Comparison of ENCODE assay signal across 18 cellular contexts in genomic region chr6:20909621-20910020, GRCh38.
DNase-seq lines count a peak whose midpoint lies in the region; ATAC-seq, FAIRE-seq and TF ChIP-seq lines count a peak whose summit lies in the region.
"Had no signal": no experiment of that assay in that cellular context is flagged by ENCODE, and none has a peak within 500 bp of the region (broad histone marks: within the 10 kb centered on the region; RNA-seq: fewer than 3 reads in every experiment).

No MANE protein-coding gene starts in this region.

- H3K9me3 ChIP-seq in Karpas-422 (ENCODE audit: low read length) (peaks cover 7% of the 10 kb centered on the region), body of pancreas (no peaks in the 10 kb centered on the region), pancreas (no peaks in the 10 kb centered on the region)
- H3K9me3 ChIP-seq: Caco-2, HAP-1 had no signal

- H3K79me2 ChIP-seq in Karpas-422 (ENCODE audit: low read length) = no peaks in the 10 kb centered on the region

- TF ChIP-seq CTCF in body of pancreas (IDR thresholded peaks at IDR 0.05) = no peak
- TF ChIP-seq CTCF in pancreas (IDR thresholded peaks at IDR 0.05) = no peak

- H3K9me2 ChIP-seq in Karpas-422 (replicated peaks; ENCODE audit: insufficient read depth, low read length) = no peaks in the 10 kb centered on the region

- H3K4me3 ChIP-seq in Karpas-422 (ENCODE audit: low read length) (no peak overlapping the region), body of pancreas (no peak overlapping the region), pancreas (no peak overlapping the region)
- H3K4me3 ChIP-seq: BLaER1, GM12878, GM23248, HAP-1 had no signal

- no peak for FAIRE-seq in pancreas (lab: Jason Lieb, UNC)
- FAIRE-seq: GM12878, GM18507, HTR-8/SVneo had no signal

- H3K27ac ChIP-seq in Karpas-422 (ENCODE audit: low read length) = no peak overlapping the region
- peak overlapping the region in 1 of 4 donors; percentile 4 for H3K27ac ChIP-seq in body of pancreas
- no peak overlapping the region for H3K27ac ChIP-seq in pancreas
- H3K27ac ChIP-seq: BLaER1, GM23248 had no signal

- intact Hi-C loops in body of pancreas (cut with DNase I) = no loop called here
- intact Hi-C loops in pancreas (cut with DNase I) = no loop called here

- no peaks in the 10 kb centered on the region for H3K4me1 ChIP-seq in Karpas-422 (ENCODE audit: low read length)
- H3K4me1 ChIP-seq in body of pancreas = peaks cover 9% of the 10 kb centered on the region
- no peaks in the 10 kb centered on the region for H3K4me1 ChIP-seq in pancreas
- H3K4me1 ChIP-seq: BLaER1, Caco-2 had no signal

- peak; percentile 39 for DNase-seq in NCI-H1436 (lab: John Stamatoyannopoulos, UW)
- DNase-seq in NCI-H1436 treated with DMSO at 0.1 percent for 48 hours (lab: John Stamatoyannopoulos, UW) = no peak
- DNase-seq in Karpas-422 = peak; percentile 17
- peak; percentile 50 to 76 (median 73) for DNase-seq in body of pancreas
- peak in 4 of 6 donors; percentile 24 to 71 (median 53) for DNase-seq in pancreas
- DNase-seq in medulla oblongata (ENCODE audit: extremely low spot score) = no peak
- DNase-seq: 8988T; AML-193; Caco-2; CD8-positive, alpha-beta memory T cell; DMS79; GM23248 had no signal

- no peak overlapping the region for H2AFZ ChIP-seq in Karpas-422 (ENCODE audit: low read length)
- H2AFZ ChIP-seq: GM23248 had no signal

- no peaks in the 10 kb centered on the region for H4K20me1 ChIP-seq in Karpas-422 (ENCODE audit: insufficient read depth, low read depth, low read length)
- H4K20me1 ChIP-seq: BLaER1 had no signal

- no peak overlapping the region for H3K4me2 ChIP-seq in Karpas-422 (ENCODE audit: low read depth, low read length, poor library complexity, severe bottlenecking)
- H3K4me2 ChIP-seq: BLaER1 had no signal

- no peak for TF ChIP-seq POLR2A in body of pancreas (IDR thresholded peaks at IDR 0.05)

- ATAC-seq in body of pancreas (peak; percentile 66), pancreas (peak; percentile 82 to 100 (median 93)), GM18858 (IDR thresholded peaks at IDR 0.05; ENCODE audit: unreplicated experiment) (no peak)
- ATAC-seq: GM12878 had no signal

- 19 to 37% methylated on average over 2 of the region's 2 CpGs for WGBS in body of pancreas, 2 donors
- WGBS in pancreas, 2 donors = 44 to 46% methylated on average over 2 of the region's 2 CpGs

- H3K27me3 ChIP-seq in Karpas-422 (ENCODE audit: low read length) (no peaks in the 10 kb centered on the region), body of pancreas (no peaks in the 10 kb centered on the region), pancreas (no peaks in the 10 kb centered on the region)
- H3K27me3 ChIP-seq: BLaER1 had no signal

- no peak overlapping the region for H3K9ac ChIP-seq in Karpas-422 (ENCODE audit: low read length)
- H3K9ac ChIP-seq: BLaER1, GM23248 had no signal

- H3K36me3 ChIP-seq in Karpas-422 (ENCODE audit: insufficient read depth, low read length) (no peaks in the 10 kb centered on the region), body of pancreas (replicated peaks in 1 of 2; ENCODE audit: insufficient read depth in 1 of 2, low read depth in 2 of 2) (no peaks in the 10 kb centered on the region), pancreas (no peaks in the 10 kb centered on the region)
- H3K36me3 ChIP-seq: HAP-1 had no signal

Comparison
In these comparisons a context has a peak if more than half of its experiments do, and no peak if none do; other contexts are left out.
1. DNase-seq: peak in NCI-H1436 (single experiment), Karpas-422 (single experiment), body of pancreas (4 of 4) and pancreas (4 of 6); none in NCI-H1436 treated with DMSO at 0.1 percent for 48 hours (single experiment) and medulla oblongata (single experiment).